Comparison of ENCODE assay signal across 8 cellular contexts in genomic region chr17:6651483-6652452, GRCh38. TPM values are rescaled to one million over a fixed set of nuclear protein-coding genes. Genes with fewer than 3 reads are reported as not detected.
DNase-seq lines count a peak whose midpoint lies in the region; ATAC-seq and TF ChIP-seq lines count a peak whose summit lies in the region.

C17orf100 (plus strand) TSS chr17:6651762; CDS start chr17:6651914, 152 bp downstream.
MED31 (minus strand) TSS chr17:6651605; CDS start chr17:6651528, 77 bp downstream.

- peaks cover 13 to 21% of the 10 kb centered on the region in 2 donors for H3K36me3 Mint-ChIP-seq in activated naive CD4-positive, alpha-beta T cell treated with anti-CD3 and anti-CD28 coated beads, Interleukin-2, amount 50 U/mL, for 72 hours

- peak; percentile 62 for DNase-seq in GM04503 (ENCODE audit: low read depth)
- peak; percentile 80 for DNase-seq in NCI-H1092 (lab: John Stamatoyannopoulos, UW)
- DNase-seq in SK-N-SH: peak; percentile 99
- DNase-seq in activated naive CD4-positive, alpha-beta T cell treated with anti-CD3 and anti-CD28 coated beads, Interleukin-2, amount 50 U/mL, for 72 hours (ENCODE audit: low spot score in 2 of 2): peak; percentile 95 to 96
- DNase-seq in glomerular endothelial cell (ENCODE audit: extremely low read depth, low read depth, low spot score): peak; percentile 58
- DNase-seq in occipital lobe (lab: John Stamatoyannopoulos, UW): peak; percentile 84

- H3K9me2 ChIP-seq in SK-N-SH: no peaks in the 10 kb centered on the region

- TF ChIP-seq RAD21 in SK-N-SH (IDR thresholded peaks at IDR 0.05; ENCODE audit: low read length): no peak

- H3K27ac Mint-ChIP-seq in activated naive CD4-positive, alpha-beta T cell treated with anti-CD3 and anti-CD28 coated beads, Interleukin-2, amount 50 U/mL, for 72 hours: peak within 1 kb of the TSS; percentile 100

- peak within 1 kb of the TSS; percentile 95 for H2AFZ ChIP-seq in SK-N-SH (ENCODE audit: low read depth)

- WGBS in SK-N-SH (ENCODE audit: low lambda C conversion rate): 9% methylated on average over 35 of the region's 79 CpGs

- H3F3A ChIP-seq in SK-N-SH (replicated peaks; ENCODE audit: insufficient read depth): peaks cover 8% of the 10 kb centered on the region

- POLR2A ChIA-PET in SK-N-SH (lab: Yijun Ruan, JAX): interaction anchor here (1.0 kb wide), 1 partner anchor 12 kb away, joined by 3 read pairs; a partner anchor contains a TSS

- H3K4me2 ChIP-seq in SK-N-SH: peak within 1 kb of the TSS; percentile 80

- peak; percentile 89 for ATAC-seq in HG02571 (IDR thresholded peaks at IDR 0.05; ENCODE audit: unreplicated experiment)
- ATAC-seq in activated naive CD4-positive, alpha-beta T cell treated with anti-CD3 and anti-CD28 coated beads, Interleukin-2, amount 50 U/mL, for 72 hours: peak; percentile 97 to 98

- H3K27me3 ChIP-seq in SK-N-SH (ENCODE audit: insufficient read depth): no peaks in the 10 kb centered on the region

- CTCF ChIA-PET in SK-N-SH (lab: Yijun Ruan, JAX): interaction anchor here (1.1 kb wide), 1 partner anchor 10 kb away, joined by 4 read pairs; no protein-coding TSS in a partner anchor

- peaks cover 15% of the 10 kb centered on the region for H4K20me1 ChIP-seq in SK-N-SH (ENCODE audit: insufficient read depth)

- H3K9ac ChIP-seq in SK-N-SH: peak within 1 kb of the TSS; percentile 91

- H3K79me2 ChIP-seq in SK-N-SH (ENCODE audit: insufficient read depth): peaks cover 43% of the 10 kb centered on the region

- peak within 1 kb of the TSS; percentile 65 to 96 for H3K4me3 ChIP-seq in SK-N-SH (ENCODE audit: low read depth in 2 of 2, low read length in 1 of 2)

- H3K9me3 Mint-ChIP-seq in activated naive CD4-positive, alpha-beta T cell treated with anti-CD3 and anti-CD28 coated beads, Interleukin-2, amount 50 U/mL, for 72 hours: no peaks in the 10 kb centered on the region

- H3K36me3 ChIP-seq in SK-N-SH (replicated peaks in 1 of 2; ENCODE audit: control insufficient read depth in 1 of 2, insufficient read depth in 2 of 2, low read length in 1 of 2): peaks cover 30 to 33% of the 10 kb centered on the region in 2 experiments

- H3K9me3 ChIP-seq in SK-N-SH: no peaks in the 10 kb centered on the region

- no peak for TF ChIP-seq CTCF in SK-N-SH (IDR thresholded peaks at IDR 0.05)

- H3K27ac ChIP-seq in SK-N-SH (ENCODE audit: low read depth in 2 of 2, low read length in 1 of 2) (peak within 1 kb of the TSS; percentile 91 to 95), temporal lobe (ENCODE audit: low read depth, low read length) (peak within 1 kb of the TSS; percentile 64)

- no peak for TF ChIP-seq EP300 in SK-N-SH (IDR thresholded peaks at IDR 0.05; ENCODE audit: borderline replicate concordance in 1 of 2, low read depth in 1 of 2, low read length in 1 of 2)

- H3K4me1 ChIP-seq in SK-N-SH (ENCODE audit: control insufficient read depth in 1 of 2, insufficient read depth in 2 of 2, low read depth in 1 of 2, low read length in 1 of 2): peaks cover 8 to 13% of the 10 kb centered on the region in 2 experiments; a peak in 2 of 4 replicates

TF ChIP-seq in SK-N-SH, 30 proteins besides CTCF, POLR2A, EP300 and RAD21 (continues in another document):
- TF ChIP-seq TCF12 (IDR thresholded peaks at IDR 0.05): no peak
- TF ChIP-seq YY1 (IDR thresholded peaks at IDR 0.05; ENCODE audit: low read depth): peak; percentile 73; the same call in 1 of the 2 replicates
- no peak for TF ChIP-seq NFIC (IDR thresholded peaks at IDR 0.05; ENCODE audit: borderline replicate concordance)
- 0 out of 2 replicates have a peak, but pooled peaks have one; percentile 50 for TF ChIP-seq ELF1 (IDR thresholded peaks at IDR 0.05)
- no peak for TF ChIP-seq REST (IDR thresholded peaks at IDR 0.05; ENCODE audit: low read depth, low read length)
- TF ChIP-seq GATA2 (CRISPR knock-in tag; IDR thresholded peaks at IDR 0.05): no peak
- no peak for TF ChIP-seq ZBTB33 (IDR thresholded peaks at IDR 0.05; ENCODE audit: borderline replicate concordance, low read depth)
- peak; percentile 84 for TF ChIP-seq MAX (IDR thresholded peaks at IDR 0.05; ENCODE audit: low read depth)
- peak; percentile 85; the same call in 1 of the 2 replicates for TF ChIP-seq SIN3A (IDR thresholded peaks at IDR 0.05; ENCODE audit: borderline replicate concordance, low read depth, low read length)
- TF ChIP-seq TEAD4 (IDR thresholded peaks at IDR 0.05; ENCODE audit: borderline replicate concordance, insufficient read depth): no peak
- no peak for TF ChIP-seq RCOR1 (IDR thresholded peaks at IDR 0.05; ENCODE audit: low read length)
- peak; percentile 92 for TF ChIP-seq POLR2AphosphoS5 (IDR thresholded peaks at IDR 0.05; ENCODE audit: low read depth, low read length)
- peak; percentile 83 for TF ChIP-seq MXI1 (IDR thresholded peaks at IDR 0.05; ENCODE audit: low read depth, low read length)
- no peak for TF ChIP-seq IRF3 (IDR thresholded peaks at IDR 0.05; ENCODE audit: low read depth, low read length)
- TF ChIP-seq TAF1 (IDR thresholded peaks at IDR 0.05; ENCODE audit: borderline replicate concordance, low read depth, low read length): peak; percentile 81
- TF ChIP-seq FOXJ3 (CRISPR knock-in tag; IDR thresholded peaks at IDR 0.05): no peak

RNA-seq across cellular contexts. Expression of gene C17orf100, which starts in this region (rescaled TPM):
- polyA plus RNA-seq in SK-N-SH (2012; rRNA removed): 2.6 and 2.7 TPM in 2 replicates
- polyA plus RNA-seq in SK-N-SH (2012; cell fraction: cytosol; rRNA removed): 2.8 and 2.9 TPM in 2 replicates
- 1.0 and 1.2 TPM in 2 replicates for polyA plus RNA-seq in SK-N-SH (2012; cell fraction: nucleus; rRNA removed)
- 1 to 10 TPM in 1 of 2 donors, under 1 TPM in 1; 0.89 to 2.3 TPM for total RNA-seq in activated naive CD4-positive, alpha-beta T cell treated with anti-CD3 and anti-CD28 coated beads, Interleukin-2, amount 50 U/mL, for 72 hours
- total RNA-seq in glomerular endothelial cell (2.7 TPM in 1 of 2 replicates, not detected in the other), occipital lobe (2.3 TPM), temporal lobe (3.2 TPM)

RNA-seq across cellular contexts. Expression of gene MED31, which starts in this region (rescaled TPM):
- 15.1 and 22.0 TPM in 2 replicates for polyA plus RNA-seq in SK-N-SH (2012; rRNA removed)
- polyA plus RNA-seq in SK-N-SH (2012; cell fraction: cytosol; rRNA removed): 20.9 and 27.4 TPM in 2 replicates
- polyA plus RNA-seq in SK-N-SH (2012; cell fraction: nucleus; rRNA removed): 10.3 and 12.4 TPM in 2 replicates
- total RNA-seq in activated naive CD4-positive, alpha-beta T cell treated with anti-CD3 and anti-CD28 coated beads, Interleukin-2, amount 50 U/mL, for 72 hours: 10 to 100 TPM; 19.9 to 25.1 TPM
- total RNA-seq in glomerular endothelial cell (12.0 and 15.7 TPM in 2 replicates), occipital lobe (16.1 TPM), temporal lobe (9.1 TPM)

Comparison
In these comparisons a context has a peak if more than half of its experiments do, and no peak if none do; other contexts are left out.
1. Peak in every context shown above with its lines: DNase-seq, ATAC-seq, H3K4me3 ChIP-seq and H3K27ac ChIP-seq.